ENCODE assay signal across 1 cellular context in genomic region chr2:5690231-5690630, GRCh38.
TF ChIP-seq lines count a peak whose summit lies in the region.

No MANE protein-coding gene starts in this region.

TF ChIP-seq in IMR-90, 13 proteins besides CTCF, POLR2A, EP300 and RAD21:
- TF ChIP-seq SMC3 (IDR thresholded peaks at IDR 0.05; ENCODE audit: low read depth, low read length), result no peak
- no peak for TF ChIP-seq CHD1 (IDR thresholded peaks at IDR 0.05; ENCODE audit: low read depth, low read length)
- TF ChIP-seq RCOR1 (IDR thresholded peaks at IDR 0.05; ENCODE audit: insufficient replicate concordance, low read length), result no peak
- no peak for TF ChIP-seq FOS (IDR thresholded peaks at IDR 0.05; ENCODE audit: low read depth, low read length)
- no peak for TF ChIP-seq ELK1 (IDR thresholded peaks at IDR 0.05; ENCODE audit: borderline replicate concordance, low read depth, low read length)
- TF ChIP-seq RFX5 (IDR thresholded peaks at IDR 0.05; ENCODE audit: low read depth, low read length), result no peak
- no peak for TF ChIP-seq NFE2L2 (IDR thresholded peaks at IDR 0.05; ENCODE audit: low read depth, low read length)
- TF ChIP-seq BHLHE40 (IDR thresholded peaks at IDR 0.05; ENCODE audit: low read depth, low read length), result no peak
- TF ChIP-seq CEBPB (IDR thresholded peaks at IDR 0.05; ENCODE audit: low read depth, low read length), result no peak
- TF ChIP-seq MAZ (IDR thresholded peaks at IDR 0.05; ENCODE audit: borderline replicate concordance, low read depth, low read length), result no peak
- no peak for TF ChIP-seq MXI1 (IDR thresholded peaks at IDR 0.05; ENCODE audit: borderline replicate concordance, low read depth, low read length)
- TF ChIP-seq USF2 (IDR thresholded peaks at IDR 0.05; ENCODE audit: low read depth, low read length), result no peak
- no peak for TF ChIP-seq MAFK (IDR thresholded peaks at IDR 0.05; ENCODE audit: low read depth, low read length)
TF ChIP-seq in IMR-90: peak in this region for 0.
